Comparison of ENCODE assay signal across 21 cellular contexts in the genomic region with DNA sequence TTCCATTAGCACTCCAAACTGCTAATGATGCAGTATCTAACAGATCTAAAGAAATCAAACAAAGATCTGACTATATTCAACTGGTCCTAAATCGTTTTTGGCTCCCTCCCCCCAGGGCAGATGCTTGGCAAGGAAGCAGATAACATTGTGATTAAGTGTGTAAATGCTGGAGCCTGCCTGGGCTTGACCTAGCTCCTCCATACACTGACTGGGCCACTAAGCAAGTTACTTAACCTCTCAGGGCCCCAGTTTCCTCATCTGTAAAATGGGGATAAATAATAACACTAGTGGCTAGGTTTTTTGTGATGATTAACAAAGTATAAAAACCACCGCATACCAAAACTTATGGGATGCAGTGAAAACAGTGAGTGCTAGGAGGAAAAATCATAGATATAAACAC.
"Had no signal": no experiment of that assay in that cellular context is flagged by ENCODE, and none has a peak within 500 bp of the region (broad histone marks: within the 10 kb centered on the region; RNA-seq: fewer than 3 reads in every experiment).

No MANE protein-coding gene starts in this region.

- H3K4me3 ChIP-seq: adrenal gland, esophagus muscularis mucosa, lower lobe of right lung, sigmoid colon, thoracic aorta, upper lobe of left lung had no signal

- H3K9ac ChIP-seq: parathyroid adenoma had no signal

- DNase-seq: activated CD4-positive, alpha-beta T cell treated with anti-CD3 and anti-CD28 coated beads, Interleukin-2, amount 10 ng/mL, durations not matched to agents 24 days and 14 days; activated CD8-positive, alpha-beta memory T cell treated with anti-CD3 and anti-CD28 coated beads, Interleukin-2, amount 50 U/mL, for 4 hours; activated CD8-positive, alpha-beta T cell treated with anti-CD3 and anti-CD28 coated beads for 36 hours; activated gamma-delta T cell; activated T-cell treated with anti-CD3 and anti-CD28 coated beads, Interleukin-2, amount 50 U/mL, for 48 hours; adrenal gland; effector CD8-positive, alpha-beta T cell; glutamatergic neuron; hippocampal formation; left colon; lower lobe of right lung; sigmoid colon; stimulated activated CD4-positive, alpha-beta T cell treated with anti-CD3 and anti-CD28 coated beads, Interleukin-4, amount 100 ng/mL, for 4 hours; T-helper 9 cell; upper lobe of left lung had no signal

- H3K36me3 ChIP-seq: adrenal gland, esophagus muscularis mucosa, lower lobe of right lung, neutrophil, sigmoid colon, thoracic aorta, upper lobe of left lung had no signal

- H3K27me3 ChIP-seq: adrenal gland, esophagus muscularis mucosa, sigmoid colon, upper lobe of left lung had no signal

- H2AFZ ChIP-seq: parathyroid adenoma had no signal

- H3K79me2 ChIP-seq: parathyroid adenoma had no signal

- ATAC-seq: activated CD8-positive, alpha-beta T cell treated with anti-CD3 and anti-CD28 coated beads for 36 hours; left colon; lower lobe of right lung; stimulated activated memory B cell treated with anti-CD40 and anti-IgM and Interleukin-4, amounts not matched to agents 10 μg/mL and 1 μg/mL and 100 μg/mL, for 72 hours had no signal

- H3K9me3 ChIP-seq: adrenal gland, esophagus muscularis mucosa, lower lobe of right lung, neutrophil, sigmoid colon, thoracic aorta, upper lobe of left lung had no signal

- H3K27ac ChIP-seq: adrenal gland, esophagus muscularis mucosa, lower lobe of right lung, neutrophil, parathyroid adenoma, sigmoid colon, thoracic aorta, upper lobe of left lung had no signal

- H3K4me1 ChIP-seq: adrenal gland, lower lobe of right lung, parathyroid adenoma, upper lobe of left lung had no signal

- FAIRE-seq: astrocyte had no signal
